ENCODE assay signal across 10 cellular contexts in the genomic region with DNA sequence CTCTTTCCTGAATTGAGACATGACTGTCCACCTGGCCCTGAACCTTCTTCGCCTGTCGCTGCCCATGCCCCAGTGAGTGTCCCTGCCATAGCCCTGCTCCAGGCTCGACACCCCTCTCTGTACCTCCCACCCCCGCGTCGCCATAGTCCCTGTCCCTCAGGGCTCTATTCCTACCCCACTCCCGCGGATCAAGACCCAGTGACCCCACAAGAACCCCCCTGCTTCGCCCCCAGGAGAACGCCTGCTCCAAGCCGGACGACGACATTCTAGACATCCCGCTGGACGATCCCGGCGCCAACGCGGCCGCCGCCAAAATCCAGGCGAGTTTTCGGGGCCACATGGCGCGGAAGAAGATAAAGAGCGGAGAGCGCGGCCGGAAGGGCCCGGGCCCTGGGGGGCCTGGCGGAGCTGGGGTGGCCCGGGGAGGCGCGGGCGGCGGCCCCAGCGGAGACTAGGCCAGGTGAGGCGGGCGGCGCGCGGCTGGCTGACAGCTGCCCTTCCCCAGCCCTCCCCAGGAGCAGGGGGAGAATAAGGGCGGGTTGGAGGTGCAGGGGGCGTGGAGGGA. TPM values are rescaled to one million over a fixed set of nuclear protein-coding genes. Genes with fewer than 3 reads are reported as not detected.
DNase-seq lines count a peak whose midpoint lies in the region; ATAC-seq and TF ChIP-seq lines count a peak whose summit lies in the region.
"Had no signal": no experiment of that assay in that cellular context is flagged by ENCODE, and none has a peak within 500 bp of the region (broad histone marks: within the 10 kb centered on the region; RNA-seq: fewer than 3 reads in every experiment).

No MANE protein-coding gene starts in this region.

- H3K27ac Mint-ChIP-seq in T-helper 17 cell (no peak overlapping the region), chondrocyte (ENCODE audit: unreplicated experiment) (no peak overlapping the region)

- intact Hi-C loops in prostate gland (cut with DNase I), result no loop called here

- ATAC-seq in T-helper 17 cell (no peak), left lobe of liver (no peak), GM18909 (IDR thresholded peaks at IDR 0.05; ENCODE audit: poor library complexity, unreplicated experiment) (no peak)

- H3K36me3 Mint-ChIP-seq in T-helper 17 cell (ENCODE audit: low read depth), result peaks cover 2% of the 10 kb centered on the region
- H3K36me3 Mint-ChIP-seq in chondrocyte (ENCODE audit: low read depth), result peaks cover 1% of the 10 kb centered on the region

- H3K4me3 ChIP-seq in fibroblast of villous mesenchyme (ENCODE audit: low read depth, low read length), result peak overlapping the region; percentile 67
- peak overlapping the region; percentile 42 to 45 for H3K4me3 ChIP-seq in prostate gland

- H3K27me3 Mint-ChIP-seq in T-helper 17 cell (peaks cover 5% of the 10 kb centered on the region), chondrocyte (ENCODE audit: low read depth) (peaks cover 42% of the 10 kb centered on the region)

- no peak for TF ChIP-seq POLR2A in prostate gland (IDR thresholded peaks at IDR 0.05)

- TF ChIP-seq CTCF in GM13977 (IDR thresholded peaks at IDR 0.05; ENCODE audit: extremely low read depth, insufficient read depth, missing control alignments), result no peak
- TF ChIP-seq CTCF in fibroblast of villous mesenchyme (IDR thresholded peaks at IDR 0.05; ENCODE audit: insufficient read depth, low read depth, low read length), result no peak
- no peak for TF ChIP-seq CTCF in prostate gland (IDR thresholded peaks at IDR 0.05)
- TF ChIP-seq CTCF in chondrocyte (IDR thresholded peaks at IDR 0.05), result no peak

- H3K27me3 ChIP-seq in prostate gland (replicated peaks; ENCODE audit: insufficient read depth), result no peaks in the 10 kb centered on the region

- no peaks in the 10 kb centered on the region for H3K4me1 ChIP-seq in prostate gland (replicated peaks)

- no peaks in the 10 kb centered on the region for H3K9me3 ChIP-seq in T-helper 17 cell (ENCODE audit: control insufficient read depth, low read length, poor library complexity, severe bottlenecking)
- no peaks in the 10 kb centered on the region for H3K9me3 ChIP-seq in prostate gland

- H3K9me3 Mint-ChIP-seq in chondrocyte (ENCODE audit: low read depth), result no peaks in the 10 kb centered on the region

- WGBS in prostate gland, result 34% methylated on average over 44 of the region's 44 CpGs

- H3K4me3 Mint-ChIP-seq in T-helper 17 cell (peak overlapping the region; percentile 100), chondrocyte (ENCODE audit: unreplicated experiment) (no peak overlapping the region)

- peaks cover 16% of the 10 kb centered on the region for H3K4me1 Mint-ChIP-seq in T-helper 17 cell
- H3K4me1 Mint-ChIP-seq in chondrocyte (ENCODE audit: low read depth), result peaks cover 18% of the 10 kb centered on the region

- H3K36me3 ChIP-seq in prostate gland, result no peaks in the 10 kb centered on the region

- DNase-seq in GM13977 (ENCODE audit: low spot score), result peak; percentile 16
- no peak for DNase-seq in T-helper 17 cell
- no peak for DNase-seq in fibroblast of villous mesenchyme (ENCODE audit: low read depth)
- no peak for DNase-seq in prostate gland (ENCODE audit: low spot score)
- DNase-seq in left lobe of liver (ENCODE audit: low spot score), result no peak
- DNase-seq in chondrocyte (ENCODE audit: low spot score), result no peak
- DNase-seq: GDM1, NCI-H1694 treated with DMSO at 0.1 percent for 48 hours had no signal

- in situ Hi-C loops in GM13977 (cut with MboI; ENCODE audit: low pct_unique_long_range_greater_than_20kb, low sequenced_read_pairs, unreplicated experiment), result no loop called here

- H3K27ac ChIP-seq in prostate gland, result no peak overlapping the region

RNA-seq across cellular contexts. Expression of a gene that starts 5.6 kb away (rescaled TPM):
- total RNA-seq in T-helper 17 cell (100 to 1,000 TPM in 1 of 2 donors, 10 to 100 TPM in 1; 20.8 to 614 TPM), fibroblast of villous mesenchyme (0.43 and 1.6 TPM in 2 replicates), prostate gland (1 to 10 TPM; 1.2 to 1.8 TPM), left lobe of liver (1.4 TPM), chondrocyte (1.6 to 2.4 TPM (median 1.8 TPM) in 3 replicates)

RNA-seq across cellular contexts. Expression of a gene that starts 6.7 kb away (rescaled TPM):
- under 1 TPM; 0.32 to 0.57 TPM for total RNA-seq in T-helper 17 cell
- under 0.01 TPM in 1 of 2 replicates, not detected in the other for total RNA-seq in fibroblast of villous mesenchyme
- 10 to 100 TPM; 28.2 to 38.6 TPM for total RNA-seq in prostate gland
- total RNA-seq in left lobe of liver, result 1.3 TPM
- total RNA-seq in chondrocyte, result not detected in 3 replicates
- total RNA-seq: T-helper 1 cell treated with Interleukin-12 subunit alpha and Interleukin-12 subunit beta and Interleukin-4 antibody, amounts not matched to agents 30 ng/mL and 1 ng/mL, for 36 hours had no signal

RNA-seq across cellular contexts. Expression of a gene that starts 16.7 kb away (rescaled TPM):
- total RNA-seq in T-helper 17 cell (10 to 100 TPM in 1 of 2 donors, 1 to 10 TPM in 1; 3.5 to 30.5 TPM), fibroblast of villous mesenchyme (0.43 and 0.97 TPM in 2 replicates), prostate gland (10 to 100 TPM; 12.1 to 18.6 TPM), left lobe of liver (10.5 TPM), chondrocyte (1.7 to 2.6 TPM (median 2.0 TPM) in 3 replicates)

RNA-seq across cellular contexts. Expression of a gene that starts 54.9 kb away (rescaled TPM):
- total RNA-seq in T-helper 17 cell (10 to 100 TPM; 10.1 to 11.3 TPM), fibroblast of villous mesenchyme (11.2 and 13.5 TPM in 2 replicates), prostate gland (10 to 100 TPM; 12.3 to 22.9 TPM), left lobe of liver (4.9 TPM), chondrocyte (10.4 to 12.5 TPM (median 10.6 TPM) in 3 replicates)

Comparison
In these comparisons a context has a peak if more than half of its experiments do, and no peak if none do; other contexts are left out.
1. RNA of a gene that starts 6.7 kb away (total RNA-seq): 28.2 to 38.6 TPM in prostate gland; 1.3 TPM in left lobe of liver (single experiment), 0.32 to 0.57 TPM in T-helper 17 cell, under 0.01 TPM in fibroblast of villous mesenchyme and not detected in chondrocyte; every median in the first group is over 10 times any median in the second.